In genomic region chr10:59465089-59465488, GRCh38 we compare ENCODE assay signal across 11 cellular contexts.
DNase-seq lines count a peak whose midpoint lies in the region; ATAC-seq, FAIRE-seq and TF ChIP-seq lines count a peak whose summit lies in the region.
"Had no signal": no experiment of that assay in that cellular context is flagged by ENCODE, and none has a peak within 500 bp of the region (broad histone marks: within the 10 kb centered on the region; RNA-seq: fewer than 3 reads in every experiment).

No MANE protein-coding gene starts in this region.

- peak; percentile 93 for FAIRE-seq in H54 (lab: Jason Lieb, UNC)

- TF ChIP-seq CTCF in AG04449 (IDR thresholded peaks at IDR 0.05; ENCODE audit: insufficient read depth, low read length, missing control alignments) = peak; percentile 14
- TF ChIP-seq CTCF in astrocyte of the cerebellum (IDR thresholded peaks at IDR 0.05; ENCODE audit: low read depth, low read length, missing control alignments) = peak; percentile 46
- peak; percentile 38 for TF ChIP-seq CTCF in kidney epithelial cell (IDR thresholded peaks at IDR 0.05; ENCODE audit: insufficient read depth, low read length, poor library complexity, severe bottlenecking)

- H3K27me3 ChIP-seq in kidney epithelial cell (ENCODE audit: control insufficient read depth, insufficient read depth, low read length) = no peaks in the 10 kb centered on the region
- H3K27me3 ChIP-seq: vagina had no signal

- no peak overlapping the region for H3K27ac Mint-ChIP-seq in T-helper 2 cell treated with Interferon-gamma antibody and Interleukin-4, amounts not matched to agents 5 μg/mL and 100 μg/mL, for 36 hours
- H3K27ac Mint-ChIP-seq in activated naive CD8-positive, alpha-beta T cell treated with anti-CD3 and anti-CD28 coated beads for 36 hours = no peak overlapping the region

- CTCF ChIA-PET in AG04449 (lab: Yijun Ruan, JAX) = interaction anchor here (0.6 to 2.8 kb wide), 9 partner anchors 13 to 1051 kb away, joined by 3 to 27 read pairs (median 5); no protein-coding TSS in a partner anchor

- in situ Hi-C loops in astrocyte of the cerebellum (cut with HindIII; ENCODE audit: low sequenced_read_pairs) = no loop called here

- H3K27me3 Mint-ChIP-seq in T-helper 2 cell treated with Interferon-gamma antibody and Interleukin-4, amounts not matched to agents 5 μg/mL and 100 μg/mL, for 36 hours (ENCODE audit: low read depth) = no peaks in the 10 kb centered on the region
- no peaks in the 10 kb centered on the region for H3K27me3 Mint-ChIP-seq in activated naive CD8-positive, alpha-beta T cell treated with anti-CD3 and anti-CD28 coated beads for 36 hours
- no peaks in the 10 kb centered on the region for H3K27me3 Mint-ChIP-seq in activated T-cell treated with anti-CD3 and anti-CD28 coated beads, Interleukin-2, amount 50 U/mL, for 4 hours (ENCODE audit: low read depth)

- POLR2A ChIA-PET in AG04449 (lab: Yijun Ruan, JAX) = no interaction called here

- no peaks in the 10 kb centered on the region for H3K36me3 Mint-ChIP-seq in T-helper 2 cell treated with Interferon-gamma antibody and Interleukin-4, amounts not matched to agents 5 μg/mL and 100 μg/mL, for 36 hours (ENCODE audit: low read depth)
- no peaks in the 10 kb centered on the region for H3K36me3 Mint-ChIP-seq in activated naive CD8-positive, alpha-beta T cell treated with anti-CD3 and anti-CD28 coated beads for 36 hours
- no peaks in the 10 kb centered on the region for H3K36me3 Mint-ChIP-seq in activated T-cell treated with anti-CD3 and anti-CD28 coated beads, Interleukin-2, amount 50 U/mL, for 4 hours (ENCODE audit: insufficient read depth)

- no peaks in the 10 kb centered on the region for H3K4me1 Mint-ChIP-seq in T-helper 2 cell treated with Interferon-gamma antibody and Interleukin-4, amounts not matched to agents 5 μg/mL and 100 μg/mL, for 36 hours (ENCODE audit: low read depth)
- no peaks in the 10 kb centered on the region for H3K4me1 Mint-ChIP-seq in activated naive CD8-positive, alpha-beta T cell treated with anti-CD3 and anti-CD28 coated beads for 36 hours
- no peaks in the 10 kb centered on the region for H3K4me1 Mint-ChIP-seq in activated T-cell treated with anti-CD3 and anti-CD28 coated beads, Interleukin-2, amount 50 U/mL, for 4 hours (ENCODE audit: low read depth)

- DNase-seq in AG04449 (ENCODE audit: low read depth, low spot score) = no peak
- no peak for DNase-seq in H54 (ENCODE audit: insufficient read length, low spot score)
- peak; percentile 70 for DNase-seq in astrocyte of the cerebellum (ENCODE audit: low read depth)
- DNase-seq in kidney epithelial cell (ENCODE audit: low read depth) = no peak
- DNase-seq in T-helper 2 cell treated with Interferon-gamma antibody and Interleukin-4, amounts not matched to agents 5 μg/mL and 100 μg/mL, for 36 hours (ENCODE audit: low spot score) = no peak
- DNase-seq in activated naive CD8-positive, alpha-beta T cell treated with anti-CD3 and anti-CD28 coated beads for 36 hours = no peak
- DNase-seq in activated T-cell treated with anti-CD3 and anti-CD28 coated beads, Interleukin-2, amount 50 U/mL, for 4 hours = no peak
- DNase-seq in NCI-H2107 (lab: John Stamatoyannopoulos, UW) = no peak
- DNase-seq: activated effector memory CD4-positive, alpha-beta T cell treated with Interleukin-2 at 50 U/mL for 16 hours; Kasumi-1 had no signal

- TF ChIP-seq POLR2A in H54 (IDR thresholded peaks at IDR 0.05; ENCODE audit: low read depth, low read length) = no peak

- H3K4me3 ChIP-seq in AG04449 (ENCODE audit: low read depth, low read length) (no peak overlapping the region), astrocyte of the cerebellum (ENCODE audit: low read depth, low read length) (no peak overlapping the region), kidney epithelial cell (ENCODE audit: low read depth, low read length) (no peak overlapping the region)
- H3K4me3 ChIP-seq: vagina had no signal

- ATAC-seq in activated T-cell treated with anti-CD3 and anti-CD28 coated beads, Interleukin-2, amount 50 U/mL, for 4 hours = no peak

- no peak overlapping the region for H3K4me3 Mint-ChIP-seq in T-helper 2 cell treated with Interferon-gamma antibody and Interleukin-4, amounts not matched to agents 5 μg/mL and 100 μg/mL, for 36 hours
- H3K4me3 Mint-ChIP-seq in activated naive CD8-positive, alpha-beta T cell treated with anti-CD3 and anti-CD28 coated beads for 36 hours = no peak overlapping the region
- H3K4me3 Mint-ChIP-seq in activated T-cell treated with anti-CD3 and anti-CD28 coated beads, Interleukin-2, amount 50 U/mL, for 4 hours = no peak overlapping the region

- H3K9me3 Mint-ChIP-seq in T-helper 2 cell treated with Interferon-gamma antibody and Interleukin-4, amounts not matched to agents 5 μg/mL and 100 μg/mL, for 36 hours = peaks cover 11% of the 10 kb centered on the region
- H3K9me3 Mint-ChIP-seq in activated naive CD8-positive, alpha-beta T cell treated with anti-CD3 and anti-CD28 coated beads for 36 hours = peaks cover 2% of the 10 kb centered on the region
- H3K9me3 Mint-ChIP-seq in activated T-cell treated with anti-CD3 and anti-CD28 coated beads, Interleukin-2, amount 50 U/mL, for 4 hours = peaks cover 2% of the 10 kb centered on the region

- H3K36me3 ChIP-seq in kidney epithelial cell (ENCODE audit: control insufficient read depth, insufficient read depth, low read length) = no peaks in the 10 kb centered on the region
- H3K36me3 ChIP-seq: vagina had no signal
